In the genomic region with DNA sequence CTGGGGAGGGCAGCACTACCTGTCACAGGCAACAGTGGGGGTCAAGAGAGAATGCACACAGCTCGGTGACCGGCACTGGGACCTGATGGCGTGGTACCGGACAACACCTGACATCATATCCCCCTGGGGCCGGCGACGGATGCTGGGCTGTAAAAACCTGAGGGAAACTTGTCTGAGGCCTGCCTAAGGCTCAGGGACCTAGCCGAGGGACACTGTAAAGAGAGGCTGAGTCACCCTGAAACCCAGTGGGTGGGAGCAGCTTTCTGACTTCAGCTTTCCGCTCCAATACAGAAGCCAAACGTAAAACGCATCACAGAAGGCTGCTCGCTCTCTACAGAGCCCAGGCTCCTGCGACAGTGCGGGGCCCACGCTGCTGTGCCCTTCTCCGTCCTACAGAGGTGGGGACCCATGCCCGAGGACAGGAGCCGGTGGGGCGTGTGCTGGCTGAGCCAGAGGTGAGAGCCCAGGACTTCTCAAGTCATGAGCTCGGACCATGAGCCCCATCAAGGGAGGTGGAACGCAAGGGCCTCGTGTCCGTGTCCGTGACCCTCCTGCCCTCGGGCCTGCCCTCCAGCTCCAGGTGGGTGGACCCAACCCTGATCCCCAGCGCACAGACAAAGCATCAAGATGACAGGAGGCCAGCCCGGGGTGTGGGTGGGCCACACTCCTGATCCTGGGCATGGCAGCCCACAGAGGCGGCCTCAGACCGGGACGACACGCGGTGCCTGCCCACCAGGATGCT, we compare ENCODE assay signal across 8 cellular contexts. TPM values are rescaled to one million over a fixed set of nuclear protein-coding genes. Genes with fewer than 3 reads are reported as not detected.
A peak's percentile ranks its signal among the peaks of the same experiment; 100 is the strongest.
DNase-seq lines count a peak whose midpoint lies in the region; ATAC-seq lines count a peak whose summit lies in the region.

No MANE protein-coding gene starts in this region.

- no peaks in the 10 kb centered on the region for H3K27me3 Mint-ChIP-seq in activated T-cell treated with anti-CD3 and anti-CD28 coated beads, Interleukin-2, amount 50 U/mL, for 24 hours
- H3K27me3 Mint-ChIP-seq in stimulated activated naive CD8-positive, alpha-beta T cell treated with anti-CD3 and anti-CD28 coated beads, Interleukin-15, amount 100 ng/mL, for 72 hours, result no peaks in the 10 kb centered on the region

- DNase-seq in A172 (ENCODE audit: low spot score), result peak; percentile 93
- peak; percentile 77 for DNase-seq in activated T-cell treated with anti-CD3 and anti-CD28 coated beads, Interleukin-2, amount 50 U/mL, for 24 hours
- peak; percentile 42 for DNase-seq in iris pigment epithelial cell (ENCODE audit: low read depth)
- DNase-seq in stimulated activated naive CD8-positive, alpha-beta T cell treated with anti-CD3 and anti-CD28 coated beads, Interleukin-15, amount 100 ng/mL, for 72 hours, result peak; percentile 56 to 73
- DNase-seq in OCI-M1 (lab: John Stamatoyannopoulos, UW), result no peak
- DNase-seq in NCI-H510A treated with DMSO at 0.1 percent for 48 hours (lab: John Stamatoyannopoulos, UW), result no peak

- peak; percentile 81 for ATAC-seq in GM19025 (IDR thresholded peaks at IDR 0.05; ENCODE audit: low read depth, unreplicated experiment)
- peak; percentile 42 for ATAC-seq in HG03139 (IDR thresholded peaks at IDR 0.05; ENCODE audit: unreplicated experiment)
- peak; percentile 92 for ATAC-seq in stimulated activated naive CD8-positive, alpha-beta T cell treated with anti-CD3 and anti-CD28 coated beads, Interleukin-15, amount 100 ng/mL, for 72 hours

- H3K4me1 Mint-ChIP-seq in activated T-cell treated with anti-CD3 and anti-CD28 coated beads, Interleukin-2, amount 50 U/mL, for 24 hours (ENCODE audit: low read depth), result peaks cover 73% of the 10 kb centered on the region
- H3K4me1 Mint-ChIP-seq in stimulated activated naive CD8-positive, alpha-beta T cell treated with anti-CD3 and anti-CD28 coated beads, Interleukin-15, amount 100 ng/mL, for 72 hours, result peaks cover 79% of the 10 kb centered on the region

- peaks cover 26% of the 10 kb centered on the region for H3K36me3 Mint-ChIP-seq in activated T-cell treated with anti-CD3 and anti-CD28 coated beads, Interleukin-2, amount 50 U/mL, for 24 hours (ENCODE audit: low read depth)

- H3K4me3 Mint-ChIP-seq in activated T-cell treated with anti-CD3 and anti-CD28 coated beads, Interleukin-2, amount 50 U/mL, for 24 hours, result peak overlapping the region; percentile 61
- H3K4me3 Mint-ChIP-seq in stimulated activated naive CD8-positive, alpha-beta T cell treated with anti-CD3 and anti-CD28 coated beads, Interleukin-15, amount 100 ng/mL, for 72 hours, result peak overlapping the region; percentile 61 to 63

- H3K27ac Mint-ChIP-seq in activated T-cell treated with anti-CD3 and anti-CD28 coated beads, Interleukin-2, amount 50 U/mL, for 24 hours, result peak overlapping the region; percentile 95
- peak overlapping the region; percentile 77 to 91 for H3K27ac Mint-ChIP-seq in stimulated activated naive CD8-positive, alpha-beta T cell treated with anti-CD3 and anti-CD28 coated beads, Interleukin-15, amount 100 ng/mL, for 72 hours

- no peaks in the 10 kb centered on the region for H3K9me3 Mint-ChIP-seq in activated T-cell treated with anti-CD3 and anti-CD28 coated beads, Interleukin-2, amount 50 U/mL, for 24 hours
- no peaks in the 10 kb centered on the region for H3K9me3 Mint-ChIP-seq in stimulated activated naive CD8-positive, alpha-beta T cell treated with anti-CD3 and anti-CD28 coated beads, Interleukin-15, amount 100 ng/mL, for 72 hours

RNA-seq across cellular contexts. Expression of gene RALGDS, which starts 5.3 kb away (rescaled TPM):
- 26.2 and 38.2 TPM in 2 replicates for total RNA-seq in A172 (2014; rRNA removed; shearing (Covaris generic))

RNA-seq across cellular contexts. Expression of gene GBGT1, which starts 47.9 kb away (rescaled TPM):
- total RNA-seq in A172 (2014; rRNA removed; shearing (Covaris generic)), result 0.96 and 3.1 TPM in 2 replicates

RNA-seq across cellular contexts. Expression of gene CEL, which starts 54.0 kb away (rescaled TPM):
- 0.77 and 1.0 TPM in 2 replicates for total RNA-seq in A172 (2014; rRNA removed; shearing (Covaris generic))

Comparison
In these comparisons a context has a peak if more than half of its experiments do, and no peak if none do; other contexts are left out.
1. DNase-seq: peak in A172 (single experiment), activated T-cell treated with anti-CD3 and anti-CD28 coated beads, Interleukin-2, amount 50 U/mL, for 24 hours (single experiment), iris pigment epithelial cell (single experiment) and stimulated activated naive CD8-positive, alpha-beta T cell treated with anti-CD3 and anti-CD28 coated beads, Interleukin-15, amount 100 ng/mL, for 72 hours (2 of 2); none in OCI-M1 (single experiment) and NCI-H510A treated with DMSO at 0.1 percent for 48 hours (single experiment).
2. ATAC-seq: peak in every context shown above with its lines; median percentile 92 in stimulated activated naive CD8-positive, alpha-beta T cell treated with anti-CD3 and anti-CD28 coated beads, Interleukin-15, amount 100 ng/mL, for 72 hours; 81 in GM19025; 42 in HG03139.